In the genomic region with DNA sequence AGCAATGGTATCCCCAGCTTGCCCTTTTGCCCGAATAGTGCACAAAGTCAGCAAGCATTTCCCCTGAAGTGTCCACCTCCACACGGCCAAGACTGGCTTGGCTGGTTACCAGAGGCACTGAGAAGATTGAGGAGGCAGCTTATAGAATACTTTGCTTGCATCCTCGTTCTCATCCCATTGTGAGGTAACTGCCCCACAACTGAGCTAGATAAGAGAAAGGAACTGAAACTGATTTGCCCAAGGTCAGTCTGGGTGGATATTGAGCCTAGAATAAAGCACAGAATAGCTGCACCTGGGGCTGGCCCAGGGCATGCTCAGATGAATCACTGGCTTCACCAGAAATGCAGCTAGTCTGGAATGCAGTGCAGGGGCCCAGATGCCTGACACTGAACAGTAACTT, we compare ENCODE assay signal across 2 cellular contexts.
TF ChIP-seq lines count a peak whose summit lies in the region.

No MANE protein-coding gene starts in this region.

TF ChIP-seq in IMR-90, 13 proteins besides CTCF, POLR2A, EP300 and RAD21:
- no peak for TF ChIP-seq MAZ (IDR thresholded peaks at IDR 0.05; ENCODE audit: borderline replicate concordance, low read depth, low read length)
- TF ChIP-seq NFE2L2 (IDR thresholded peaks at IDR 0.05; ENCODE audit: low read depth, low read length), result no peak
- no peak for TF ChIP-seq RFX5 (IDR thresholded peaks at IDR 0.05; ENCODE audit: low read depth, low read length)
- TF ChIP-seq SMC3 (IDR thresholded peaks at IDR 0.05; ENCODE audit: low read depth, low read length), result no peak
- TF ChIP-seq FOS (IDR thresholded peaks at IDR 0.05; ENCODE audit: low read depth, low read length), result no peak; the same call in 1 of the 2 replicates
TF ChIP-seq in IMR-90: peak in this region for 0.

TF ChIP-seq in H1, 55 proteins besides CTCF, POLR2A, EP300 and RAD21:
- TF ChIP-seq, protein P1, sequence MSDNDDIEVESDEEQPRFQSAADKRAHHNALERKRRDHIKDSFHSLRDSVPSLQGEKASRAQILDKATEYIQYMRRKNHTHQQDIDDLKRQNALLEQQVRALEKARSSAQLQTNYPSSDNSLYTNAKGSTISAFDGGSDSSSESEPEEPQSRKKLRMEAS (IDR thresholded peaks at IDR 0.05), result no peak
- TF ChIP-seq GTF2F1 (IDR thresholded peaks at IDR 0.05; ENCODE audit: borderline replicate concordance, low read depth, low read length) (no peak), CEBPB (IDR thresholded peaks at IDR 0.05; ENCODE audit: low read depth, low read length) (no peak), JUND (IDR thresholded peaks at IDR 0.05; ENCODE audit: low read length) (no peak), TAF7 (optimal IDR thresholded peaks at IDR 0.05; ENCODE audit: borderline replicate concordance, low read depth, low read length) (no peak), EGR1 (IDR thresholded peaks at IDR 0.05; ENCODE audit: borderline replicate concordance, low read depth, low read length) (no peak), NRF1 (IDR thresholded peaks at IDR 0.05; ENCODE audit: low read depth, low read length) (no peak), YY1 (IDR thresholded peaks at IDR 0.05; ENCODE audit: low read depth, low read length) (no peak), SIN3A (conservative IDR thresholded peaks at IDR 0.05 in 1 of 2, IDR thresholded peaks at IDR 0.05 in 1 of 2; ENCODE audit: low read depth in 1 of 2, low read length in 2 of 2) (no peak), BACH1 (IDR thresholded peaks at IDR 0.05; ENCODE audit: low read length) (no peak), CHD1 (IDR thresholded peaks at IDR 0.05; ENCODE audit: low read depth, low read length) (no peak), TEAD4 (IDR thresholded peaks at IDR 0.05; ENCODE audit: low read depth, low read length) (no peak), CHD2 (IDR thresholded peaks at IDR 0.05; ENCODE audit: low read length) (no peak)
- TF ChIP-seq, protein P2, sequence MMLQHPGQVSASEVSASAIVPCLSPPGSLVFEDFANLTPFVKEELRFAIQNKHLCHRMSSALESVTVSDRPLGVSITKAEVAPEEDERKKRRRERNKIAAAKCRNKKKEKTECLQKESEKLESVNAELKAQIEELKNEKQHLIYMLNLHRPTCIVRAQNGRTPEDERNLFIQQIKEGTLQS (IDR thresholded peaks at IDR 0.05; ENCODE audit: insufficient read depth, low read depth, low read length), result no peak
